ENCODE assay signal across 11 cellular contexts in the genomic region with DNA sequence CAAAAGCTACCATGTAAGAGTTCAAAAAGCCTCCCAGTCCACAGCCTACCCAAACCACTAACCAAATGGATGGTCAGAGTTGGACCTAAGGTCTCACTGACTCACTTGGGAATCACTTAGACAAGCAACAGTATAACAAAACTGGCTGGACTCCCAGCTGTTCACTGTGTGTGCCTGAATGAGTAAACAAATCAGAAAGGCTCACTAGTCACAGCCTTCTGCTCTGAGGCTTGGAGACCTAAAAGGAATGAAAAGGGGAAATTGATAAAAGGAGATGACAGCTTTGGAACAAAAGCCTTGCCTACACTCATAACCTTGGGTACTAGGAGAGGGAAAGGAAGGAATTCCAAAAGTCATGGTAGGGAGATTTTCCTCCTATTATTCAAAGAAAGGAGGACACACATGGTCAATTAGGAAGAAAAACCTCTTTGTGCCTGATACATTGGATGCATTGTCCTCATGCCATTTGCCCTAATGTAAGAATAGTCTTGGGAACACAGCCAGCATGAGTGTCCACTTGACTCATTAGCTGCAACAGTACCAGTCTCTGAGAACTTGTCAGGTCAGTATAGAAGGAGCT.
DNase-seq lines count a peak whose midpoint lies in the region; ATAC-seq and TF ChIP-seq lines count a peak whose summit lies in the region.
"Had no signal": no experiment of that assay in that cellular context is flagged by ENCODE, and none has a peak within 500 bp of the region (broad histone marks: within the 10 kb centered on the region; RNA-seq: fewer than 3 reads in every experiment).

No MANE protein-coding gene starts in this region.

- DNase-seq in DMS53 (lab: John Stamatoyannopoulos, UW): peak; percentile 33
- no peak for DNase-seq in DMS53 treated with DMSO at 0.1 percent for 48 hours (lab: John Stamatoyannopoulos, UW; ENCODE audit: unreplicated experiment)
- DNase-seq in astrocyte of the hippocampus (ENCODE audit: low read depth, low spot score): peak; percentile 97
- DNase-seq in inferior parietal cortex (ENCODE audit: extremely low spot score): peak; percentile 94
- DNase-seq in tibial nerve (ENCODE audit: low spot score in 2 of 2): peak in 1 of 2 donors; percentile 10
- DNase-seq in suprapubic skin (ENCODE audit: low spot score in 2 of 2): no peak
- no peak for DNase-seq in 8988T
- DNase-seq: AML-193, H7 had no signal

- H3K4me3 ChIP-seq in tibial nerve: no peak overlapping the region
- H3K4me3 ChIP-seq in suprapubic skin: no peak overlapping the region
- H3K4me3 ChIP-seq: SK-N-MC had no signal

- H3K27me3 ChIP-seq in tibial nerve (no peaks in the 10 kb centered on the region), suprapubic skin (no peaks in the 10 kb centered on the region)

- ATAC-seq in GM18868 (IDR thresholded peaks at IDR 0.05; ENCODE audit: unreplicated experiment): no peak

- H3K27ac ChIP-seq in tibial nerve (peak overlapping the region in 2 of 4 donors; percentile 54 to 73), suprapubic skin (no peak overlapping the region)
- H3K27ac ChIP-seq: SK-N-MC had no signal

- TF ChIP-seq POLR2A in tibial nerve (IDR thresholded peaks at IDR 0.05) (no peak), suprapubic skin (IDR thresholded peaks at IDR 0.05) (no peak)

- H3K9me3 ChIP-seq in tibial nerve (no peaks in the 10 kb centered on the region), suprapubic skin (no peaks in the 10 kb centered on the region)

- peaks cover 0 to 39% (median 19%) of the 10 kb centered on the region in 4 donors for H3K4me1 ChIP-seq in tibial nerve
- no peaks in the 10 kb centered on the region for H3K4me1 ChIP-seq in suprapubic skin

- no peaks in the 10 kb centered on the region for H3K36me3 ChIP-seq in tibial nerve
- no peaks in the 10 kb centered on the region for H3K36me3 ChIP-seq in suprapubic skin

- TF ChIP-seq CTCF in tibial nerve (IDR thresholded peaks at IDR 0.05): no peak
- TF ChIP-seq CTCF in suprapubic skin (IDR thresholded peaks at IDR 0.05): no peak

- TF ChIP-seq EP300 in tibial nerve (IDR thresholded peaks at IDR 0.05) (peak; percentile 21 to 65), suprapubic skin (IDR thresholded peaks at IDR 0.05) (no peak)

Comparison
In these comparisons a context has a peak if more than half of its experiments do, and no peak if none do; other contexts are left out.
1. DNase-seq: peak in DMS53 (single experiment), astrocyte of the hippocampus (single experiment) and inferior parietal cortex (single experiment); none in DMS53 treated with DMSO at 0.1 percent for 48 hours (single experiment), suprapubic skin (0 of 2) and 8988T (single experiment).